ENCODE assay signal across 18 cellular contexts in genomic region chr7:66198956-66199355, GRCh38.
"Had no signal": no experiment of that assay in that cellular context is flagged by ENCODE, and none has a peak within 500 bp of the region (broad histone marks: within the 10 kb centered on the region; RNA-seq: fewer than 3 reads in every experiment).

No MANE protein-coding gene starts in this region.

- DNase-seq: activated CD4-positive, alpha-beta memory T cell treated with anti-CD3 and anti-CD28 coated beads for 36 hours; activated CD4-positive, alpha-beta T cell treated with anti-CD3 and anti-CD28 coated beads for 36 hours; activated naive CD4-positive, alpha-beta T cell; activated naive CD8-positive, alpha-beta T cell treated with anti-CD3 and anti-CD28 coated beads for 36 hours; activated T-cell treated with anti-CD3 and anti-CD28 coated beads for 4 hours; amniotic stem cell; body of pancreas; left colon; lower lobe of right lung; stimulated activated CD4-positive, alpha-beta T cell treated with anti-CD3 and anti-CD28 coated beads, Interleukin-4, amount 100 ng/mL, for 4 hours; testis; upper lobe of left lung had no signal

- H3K4me3 ChIP-seq: body of pancreas, esophagus muscularis mucosa, hepatocyte, lower lobe of right lung, testis, upper lobe of left lung had no signal

- H3K9me3 ChIP-seq: body of pancreas, esophagus muscularis mucosa, lower lobe of right lung, testis, upper lobe of left lung had no signal

- H3K27ac ChIP-seq: body of pancreas, esophagus muscularis mucosa, hepatocyte, lower lobe of right lung, testis, upper lobe of left lung had no signal

- H3K4me1 ChIP-seq: body of pancreas, lower lobe of right lung, testis, upper lobe of left lung had no signal

- H3K27me3 ChIP-seq: body of pancreas, hepatocyte, testis, upper lobe of left lung had no signal

- ATAC-seq: activated CD4-positive, alpha-beta T cell treated with anti-CD3 and anti-CD28 coated beads for 36 hours; body of pancreas; left colon; lower lobe of right lung; natural killer cell treated with Interleukin-12 subunit alpha and Interleukin-12 subunit beta and Interleukin-15 and Interleukin-18, amount 100 ng/mL, for 72 hours; sciatic nerve; stimulated activated memory B cell treated with anti-CD40 and anti-IgM and Interleukin-4, amounts not matched to agents 10 μg/mL and 1 μg/mL and 100 μg/mL, for 72 hours; WTC11 had no signal

- H3K36me3 ChIP-seq: esophagus muscularis mucosa, lower lobe of right lung, upper lobe of left lung had no signal
